In the genomic region with DNA sequence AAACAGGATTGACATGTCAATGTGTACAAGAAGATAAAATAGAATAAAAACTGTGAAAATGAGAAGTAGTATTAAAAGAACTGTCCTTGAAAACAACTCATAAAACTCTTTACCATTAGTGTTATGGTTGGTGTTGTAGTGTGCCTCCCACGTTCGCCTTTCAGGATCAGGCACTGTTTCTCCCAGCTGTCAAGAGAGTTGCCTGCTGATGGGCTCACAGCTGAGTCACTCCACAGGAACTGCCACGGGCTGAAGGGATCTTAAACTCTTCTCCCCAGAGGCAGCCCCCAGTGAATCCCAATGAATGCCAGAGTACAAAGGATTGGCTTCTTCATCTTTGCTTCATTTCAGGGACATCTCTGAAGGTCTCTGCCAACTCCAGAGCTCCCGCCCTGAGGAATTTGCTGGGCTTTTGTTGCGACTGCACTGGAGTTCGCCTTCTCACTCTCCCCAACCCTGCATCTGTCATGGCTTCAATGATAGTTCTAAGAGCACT, we compare ENCODE assay signal across 1 cellular context.
A peak's percentile ranks its signal among the peaks of the same experiment; 100 is the strongest.
TF ChIP-seq lines count a peak whose summit lies in the region.

No MANE protein-coding gene starts in this region.

TF ChIP-seq in HEK293, 187 proteins besides CTCF, POLR2A, EP300 and RAD21 (continued from another document and continues in another):
- TF ChIP-seq, protein P1, sequence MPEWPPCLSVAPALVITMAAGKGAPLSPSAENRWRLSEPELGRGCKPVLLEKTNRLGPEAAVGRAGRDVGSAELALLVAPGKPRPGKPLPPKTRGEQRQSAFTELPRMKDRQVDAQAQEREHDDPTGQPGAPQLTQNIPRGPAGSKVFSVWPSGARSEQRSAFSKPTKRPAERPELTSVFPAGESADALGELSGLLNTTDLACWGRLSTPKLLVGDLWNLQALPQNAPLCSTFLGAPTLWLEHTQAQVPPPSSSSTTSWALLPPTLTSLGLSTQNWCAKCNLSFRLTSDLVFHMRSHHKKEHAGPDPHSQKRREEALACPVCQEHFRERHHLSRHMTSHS (tag by site-specific recombination; IDR thresholded peaks at IDR 0.05), result no peak
- no peak for TF ChIP-seq ZNF791 (tag by site-specific recombination; IDR thresholded peaks at IDR 0.05)
- peak; percentile 76 for TF ChIP-seq ZNF600 (tag by site-specific recombination; IDR thresholded peaks at IDR 0.05)
- TF ChIP-seq SCRT2 (tag by site-specific recombination; IDR thresholded peaks at IDR 0.05), result no peak
- TF ChIP-seq ZNF596 (tag by site-specific recombination; IDR thresholded peaks at IDR 0.05), result no peak
- TF ChIP-seq ZNF843 (tag by site-specific recombination; IDR thresholded peaks at IDR 0.05), result no peak
- no peak for TF ChIP-seq ZNF639 (tag by site-specific recombination; IDR thresholded peaks at IDR 0.05)
- no peak for TF ChIP-seq YY2 (tag by site-specific recombination; IDR thresholded peaks at IDR 0.05)
- no peak for TF ChIP-seq ZNF518A (tag by site-specific recombination; conservative IDR thresholded peaks at IDR 0.05; ENCODE audit: low read depth)
- no peak for TF ChIP-seq ZNF530 (tag by site-specific recombination; IDR thresholded peaks at IDR 0.05; ENCODE audit: low read depth)
- TF ChIP-seq, protein P2, sequence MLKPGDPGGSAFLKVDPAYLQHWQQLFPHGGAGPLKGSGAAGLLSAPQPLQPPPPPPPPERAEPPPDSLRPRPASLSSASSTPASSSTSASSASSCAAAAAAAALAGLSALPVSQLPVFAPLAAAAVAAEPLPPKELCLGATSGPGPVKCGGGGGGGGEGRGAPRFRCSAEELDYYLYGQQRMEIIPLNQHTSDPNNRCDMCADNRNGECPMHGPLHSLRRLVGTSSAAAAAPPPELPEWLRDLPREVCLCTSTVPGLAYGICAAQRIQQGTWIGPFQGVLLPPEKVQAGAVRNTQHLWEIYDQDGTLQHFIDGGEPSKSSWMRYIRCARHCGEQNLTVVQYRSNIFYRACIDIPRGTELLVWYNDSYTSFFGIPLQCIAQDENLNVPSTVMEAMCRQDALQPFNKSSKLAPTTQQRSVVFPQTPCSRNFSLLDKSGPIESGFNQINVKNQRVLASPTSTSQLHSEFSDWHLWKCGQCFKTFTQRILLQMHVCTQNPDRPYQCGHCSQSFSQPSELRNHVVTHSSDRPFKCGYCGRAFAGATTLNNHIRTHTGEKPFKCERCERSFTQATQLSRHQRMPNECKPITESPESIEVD (tag by site-specific recombination; IDR thresholded peaks at IDR 0.05), result peak; percentile 88
- TF ChIP-seq ZNF660 (tag by site-specific recombination; IDR thresholded peaks at IDR 0.05), result 0 out of 2 replicates have a peak, but pooled peaks have one; percentile 57
- TF ChIP-seq KLF8 (tag by site-specific recombination; IDR thresholded peaks at IDR 0.05), result no peak
- no peak for TF ChIP-seq HOXD13 (CRISPR knock-in tag; IDR thresholded peaks at IDR 0.05; ENCODE audit: borderline replicate concordance)
- TF ChIP-seq BCL11A (tag by site-specific recombination; IDR thresholded peaks at IDR 0.05; ENCODE audit: low read depth), result no peak
- TF ChIP-seq KLF9 (tag by site-specific recombination; IDR thresholded peaks at IDR 0.05; ENCODE audit: low read depth), result no peak
- TF ChIP-seq ZNF560 (tag by site-specific recombination; IDR thresholded peaks at IDR 0.05; ENCODE audit: borderline replicate concordance), result no peak
- TF ChIP-seq ZNF239 (tag by site-specific recombination; IDR thresholded peaks at IDR 0.05), result no peak
- TF ChIP-seq ZNF174 (tag by site-specific recombination; IDR thresholded peaks at IDR 0.05), result no peak
- TF ChIP-seq ZNF26 (tag by site-specific recombination; IDR thresholded peaks at IDR 0.05), result no peak
- TF ChIP-seq ZBTB26 (tag by site-specific recombination; optimal IDR thresholded peaks at IDR 0.05), result no peak
- no peak for TF ChIP-seq ZBTB7A (tag by site-specific recombination; IDR thresholded peaks at IDR 0.05; ENCODE audit: low read depth)
- TF ChIP-seq MZF1 (tag by site-specific recombination; IDR thresholded peaks at IDR 0.05; ENCODE audit: borderline replicate concordance), result peak; percentile 84; the same call in 1 of the 2 replicates
- peak; percentile 83 for TF ChIP-seq ZNF335 (tag by site-specific recombination; conservative IDR thresholded peaks at IDR 0.05)
- no peak for TF ChIP-seq ZNF707 (tag by site-specific recombination; IDR thresholded peaks at IDR 0.05)
- TF ChIP-seq KLF10 (tag by site-specific recombination; IDR thresholded peaks at IDR 0.05), result no peak
- no peak for TF ChIP-seq ZNF394 (tag by site-specific recombination; IDR thresholded peaks at IDR 0.05; ENCODE audit: borderline replicate concordance)
- no peak for TF ChIP-seq ZNF785 (tag by site-specific recombination; IDR thresholded peaks at IDR 0.05)
- TF ChIP-seq TRIM28 (IDR thresholded peaks at IDR 0.05; ENCODE audit: borderline replicate concordance, low read length), result peak; percentile 90
- TF ChIP-seq ZNF140 (tag by site-specific recombination; IDR thresholded peaks at IDR 0.05), result no peak
- TF ChIP-seq ZNF623 (tag by site-specific recombination; IDR thresholded peaks at IDR 0.05), result no peak
- peak; percentile 70 for TF ChIP-seq ZSCAN30 (tag by site-specific recombination; IDR thresholded peaks at IDR 0.05)
- TF ChIP-seq ZNF704 (tag by site-specific recombination; IDR thresholded peaks at IDR 0.05), result no peak
- TF ChIP-seq, protein P3, sequence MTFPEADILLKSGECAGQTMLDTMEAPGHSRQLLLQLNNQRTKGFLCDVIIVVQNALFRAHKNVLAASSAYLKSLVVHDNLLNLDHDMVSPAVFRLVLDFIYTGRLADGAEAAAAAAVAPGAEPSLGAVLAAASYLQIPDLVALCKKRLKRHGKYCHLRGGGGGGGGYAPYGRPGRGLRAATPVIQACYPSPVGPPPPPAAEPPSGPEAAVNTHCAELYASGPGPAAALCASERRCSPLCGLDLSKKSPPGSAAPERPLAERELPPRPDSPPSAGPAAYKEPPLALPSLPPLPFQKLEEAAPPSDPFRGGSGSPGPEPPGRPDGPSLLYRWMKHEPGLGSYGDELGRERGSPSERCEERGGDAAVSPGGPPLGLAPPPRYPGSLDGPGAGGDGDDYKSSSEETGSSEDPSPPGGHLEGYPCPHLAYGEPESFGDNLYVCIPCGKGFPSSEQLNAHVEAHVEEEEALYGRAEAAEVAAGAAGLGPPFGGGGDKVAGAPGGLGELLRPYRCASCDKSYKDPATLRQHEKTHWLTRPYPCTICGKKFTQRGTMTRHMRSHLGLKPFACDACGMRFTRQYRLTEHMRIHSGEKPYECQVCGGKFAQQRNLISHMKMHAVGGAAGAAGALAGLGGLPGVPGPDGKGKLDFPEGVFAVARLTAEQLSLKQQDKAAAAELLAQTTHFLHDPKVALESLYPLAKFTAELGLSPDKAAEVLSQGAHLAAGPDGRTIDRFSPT (tag by site-specific recombination; IDR thresholded peaks at IDR 0.05), result no peak
- no peak for TF ChIP-seq GLI2 (tag by site-specific recombination; IDR thresholded peaks at IDR 0.05; ENCODE audit: borderline replicate concordance, low read depth)
- no peak for TF ChIP-seq ZNF114 (tag by site-specific recombination; IDR thresholded peaks at IDR 0.05)
- TF ChIP-seq ZNF830 (tag by site-specific recombination; IDR thresholded peaks at IDR 0.05; ENCODE audit: low read depth), result no peak
- no peak for TF ChIP-seq KLF7 (tag by site-specific recombination; IDR thresholded peaks at IDR 0.05; ENCODE audit: borderline replicate concordance)
- no peak for TF ChIP-seq ZNF48 (tag by site-specific recombination; IDR thresholded peaks at IDR 0.05)
- TF ChIP-seq ZNF366 (tag by site-specific recombination; conservative IDR thresholded peaks at IDR 0.05), result 0 out of 2 replicates have a peak, but pooled peaks have one; percentile 24
- TF ChIP-seq ZNF398 (tag by site-specific recombination; IDR thresholded peaks at IDR 0.05), result no peak
- TF ChIP-seq, protein P4, sequence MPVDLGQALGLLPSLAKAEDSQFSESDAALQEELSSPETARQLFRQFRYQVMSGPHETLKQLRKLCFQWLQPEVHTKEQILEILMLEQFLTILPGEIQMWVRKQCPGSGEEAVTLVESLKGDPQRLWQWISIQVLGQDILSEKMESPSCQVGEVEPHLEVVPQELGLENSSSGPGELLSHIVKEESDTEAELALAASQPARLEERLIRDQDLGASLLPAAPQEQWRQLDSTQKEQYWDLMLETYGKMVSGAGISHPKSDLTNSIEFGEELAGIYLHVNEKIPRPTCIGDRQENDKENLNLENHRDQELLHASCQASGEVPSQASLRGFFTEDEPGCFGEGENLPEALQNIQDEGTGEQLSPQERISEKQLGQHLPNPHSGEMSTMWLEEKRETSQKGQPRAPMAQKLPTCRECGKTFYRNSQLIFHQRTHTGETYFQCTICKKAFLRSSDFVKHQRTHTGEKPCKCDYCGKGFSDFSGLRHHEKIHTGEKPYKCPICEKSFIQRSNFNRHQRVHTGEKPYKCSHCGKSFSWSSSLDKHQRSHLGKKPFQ (tag by site-specific recombination; IDR thresholded peaks at IDR 0.05), result no peak
